ENCODE assay signal across 17 cellular contexts in genomic region chr10:108578258-108578657, GRCh38.
DNase-seq lines count a peak whose midpoint lies in the region; ATAC-seq, FAIRE-seq and TF ChIP-seq lines count a peak whose summit lies in the region.
"Had no signal": no experiment of that assay in that cellular context is flagged by ENCODE, and none has a peak within 500 bp of the region (broad histone marks: within the 10 kb centered on the region; RNA-seq: fewer than 3 reads in every experiment).

No MANE protein-coding gene starts in this region.

- POLR2A ChIA-PET in HepG2 (lab: Yijun Ruan, JAX) = no interaction called here

- H3K4me3 Mint-ChIP-seq in endodermal cell = peak overlapping the region; percentile 8
- H3K4me3 Mint-ChIP-seq: CD14-positive monocyte; CD8-positive, alpha-beta T cell had no signal

- no peaks in the 10 kb centered on the region for H3K9me3 ChIP-seq in liver (ENCODE audit: control insufficient read depth in 4 of 4, low read length in 3 of 4)
- H3K9me3 ChIP-seq in HepG2 (ENCODE audit: low read length) = peaks cover 47% of the 10 kb centered on the region
- peaks cover 4% of the 10 kb centered on the region for H3K9me3 ChIP-seq in endodermal cell (ENCODE audit: control insufficient read depth, low read length)
- H3K9me3 ChIP-seq in mesenchymal stem cell (ENCODE audit: control insufficient read depth, low read length) = no peaks in the 10 kb centered on the region
- no peaks in the 10 kb centered on the region for H3K9me3 ChIP-seq in right cardiac atrium (ENCODE audit: control insufficient read depth, low read length)

- H3K4me1 ChIP-seq in liver (ENCODE audit: control insufficient read depth in 4 of 4, insufficient read depth in 4 of 4, low read length in 3 of 4) = peaks cover 5 to 28% (median 18%) of the 10 kb centered on the region in 4 donors
- H3K4me1 ChIP-seq in HepG2 (ENCODE audit: insufficient read depth, low read length) = no peaks in the 10 kb centered on the region
- peaks cover 3% of the 10 kb centered on the region for H3K4me1 ChIP-seq in endodermal cell (ENCODE audit: control insufficient read depth, insufficient read depth, low read length)
- H3K4me1 ChIP-seq in mesenchymal stem cell (ENCODE audit: control insufficient read depth, insufficient read depth, low read depth, low read length) = no peaks in the 10 kb centered on the region
- no peaks in the 10 kb centered on the region for H3K4me1 ChIP-seq in right cardiac atrium (ENCODE audit: control insufficient read depth, insufficient read depth, low read length)

- H3K27me3 ChIP-seq in liver (ENCODE audit: control insufficient read depth in 4 of 4, insufficient read depth in 4 of 4, low read length in 3 of 4) = no peaks in the 10 kb centered on the region
- H3K27me3 ChIP-seq in HepG2 (ENCODE audit: control insufficient read depth in 1 of 2, insufficient read depth in 2 of 2, low read length in 2 of 2) = no peaks in the 10 kb centered on the region; a peak in 1 of 5 replicates
- no peaks in the 10 kb centered on the region for H3K27me3 ChIP-seq in endodermal cell (ENCODE audit: control insufficient read depth, insufficient read depth, low read length, poor library complexity, severe bottlenecking)
- H3K27me3 ChIP-seq in mesenchymal stem cell (ENCODE audit: control insufficient read depth in 1 of 2, insufficient read depth in 1 of 2, low read length in 2 of 2) = no peaks in the 10 kb centered on the region
- H3K27me3 ChIP-seq in right cardiac atrium (ENCODE audit: control insufficient read depth, insufficient read depth) = no peaks in the 10 kb centered on the region

- H3K27me3 Mint-ChIP-seq in endodermal cell (ENCODE audit: insufficient read depth) = peaks cover 2% of the 10 kb centered on the region

- DNase-seq in HepG2 (ENCODE audit: low spot score) = no peak
- no peak for DNase-seq in endodermal cell
- no peak for DNase-seq in mesenchymal stem cell
- DNase-seq in right cardiac atrium = no peak
- no peak for DNase-seq in SHP77 treated with DMSO at 0.1 percent for 48 hours (lab: John Stamatoyannopoulos, UW)
- DNase-seq: CD8-positive, alpha-beta T cell; COR-L47; DMS153; DND-41; GF-D8; IMR-90 had no signal

- H3K27ac ChIP-seq in liver (ENCODE audit: low read depth in 1 of 2, low read length in 2 of 2) (peak overlapping the region; percentile 64 to 67), HepG2 (ENCODE audit: extremely low read length, insufficient read depth, low read length) (no peak overlapping the region), endodermal cell (ENCODE audit: low read depth, low read length) (no peak overlapping the region), mesenchymal stem cell (ENCODE audit: low read length, poor library complexity, severe bottlenecking) (no peak overlapping the region), right cardiac atrium (ENCODE audit: low read length) (no peak overlapping the region)
- H3K27ac ChIP-seq: 22Rv1 had no signal

- H2BK15ac ChIP-seq in mesenchymal stem cell (ENCODE audit: low read depth, poor library complexity, severe bottlenecking) = no peak overlapping the region

- ATAC-seq in HepG2 (no peak), right cardiac atrium (no peak), GM21737 (IDR thresholded peaks at IDR 0.05; ENCODE audit: unreplicated experiment) (no peak)
- ATAC-seq: CD8-positive, alpha-beta T cell had no signal

- no peaks in the 10 kb centered on the region for H4K20me1 ChIP-seq in HepG2 (ENCODE audit: insufficient read depth, low read length)

- WGBS in liver = 74% methylated on average over 1 of the region's 1 CpG
- WGBS in HepG2 (ENCODE audit: low lambda C conversion rate) = 57% methylated on average over 1 of the region's 1 CpG
- 98 to 100% methylated on average over 1 of the region's 1 CpG for WGBS in endodermal cell (ENCODE audit: insufficient coverage in 1 of 2, insufficient read length in 1 of 2), 2 experiments
- WGBS in mesenchymal stem cell = 100% methylated on average over 1 of the region's 1 CpG
- 90% methylated on average over 1 of the region's 1 CpG for WGBS in right cardiac atrium

- H3K14ac ChIP-seq in mesenchymal stem cell (ENCODE audit: low read length in 2 of 2) = no peak overlapping the region

- intact Hi-C loops in HepG2 (cut with micrococcal nuclease; ENCODE audit: unreplicated experiment) (no loop called here), right cardiac atrium (cut with DNase I) (no loop called here)

- peak overlapping the region in 1 of 2 experiments; percentile 21 for H3K18ac ChIP-seq in mesenchymal stem cell (ENCODE audit: low read depth in 1 of 2, low read length in 2 of 2)

- no peak for TF ChIP-seq EP300 in HepG2 (IDR thresholded peaks at IDR 0.05; ENCODE audit: low read depth in 2 of 2, low read length in 2 of 2)
- TF ChIP-seq EP300 in HepG2 (CRISPR knock-in tag; IDR thresholded peaks at IDR 0.05; ENCODE audit: borderline replicate concordance) = no peak

- H3K4me2 ChIP-seq in HepG2 (ENCODE audit: low read depth, low read length) = no peak overlapping the region
- no peak overlapping the region for H3K4me2 ChIP-seq in mesenchymal stem cell (ENCODE audit: low read length, poor library complexity, severe bottlenecking)

- H3K9me3 Mint-ChIP-seq in endodermal cell = no peaks in the 10 kb centered on the region

- TF ChIP-seq CTCF in liver (IDR thresholded peaks at IDR 0.05; ENCODE audit: low read depth, low read length, missing input control) = no peak
- no peak for TF ChIP-seq CTCF in HepG2 (CRISPR knock-in tag; IDR thresholded peaks at IDR 0.05)
- TF ChIP-seq CTCF in endodermal cell (conservative IDR thresholded peaks at IDR 0.05) = no peak

- no peak overlapping the region for H4K91ac ChIP-seq in mesenchymal stem cell (ENCODE audit: low read length)

- no peak overlapping the region for H3K23ac ChIP-seq in mesenchymal stem cell (ENCODE audit: low read length in 2 of 2)

- peak overlapping the region; percentile 34 for H2BK120ac ChIP-seq in mesenchymal stem cell (ENCODE audit: low read depth, low read length)

- no peak for TF ChIP-seq RAD21 in liver (IDR thresholded peaks at IDR 0.05)
- TF ChIP-seq RAD21 in HepG2 (CRISPR knock-in tag; IDR thresholded peaks at IDR 0.05) = no peak

- no peak overlapping the region for H2AK5ac ChIP-seq in mesenchymal stem cell (ENCODE audit: low read length, severe bottlenecking)

- H3K36me3 Mint-ChIP-seq in endodermal cell (ENCODE audit: low read depth) = no peaks in the 10 kb centered on the region
- H3K36me3 Mint-ChIP-seq: CD14-positive monocyte; CD8-positive, alpha-beta T cell had no signal

- no TSS peak for BruUV-seq in HepG2 (replicated peaks; lab: Mats Ljungman, UMichigan)

- peaks cover 46% of the 10 kb centered on the region for H3K4me1 Mint-ChIP-seq in endodermal cell
- H3K4me1 Mint-ChIP-seq: CD14-positive monocyte had no signal

- no peak overlapping the region for H3K9ac ChIP-seq in liver (ENCODE audit: low read depth in 1 of 2, low read length in 2 of 2)
- no peak overlapping the region for H3K9ac ChIP-seq in HepG2 (ENCODE audit: insufficient read depth, low read depth, low read length)
- H3K9ac ChIP-seq in endodermal cell (ENCODE audit: extremely low read depth, low read length, poor library complexity, severe bottlenecking) = no peak overlapping the region
- peak overlapping the region; percentile 11 for H3K9ac ChIP-seq in mesenchymal stem cell (ENCODE audit: low read length)

- FAIRE-seq in HepG2 (lab: Jason Lieb, UNC) = no peak
- FAIRE-seq: D721Med, H54 had no signal

- H2AFZ ChIP-seq in HepG2 (ENCODE audit: low read length) (no peak overlapping the region), mesenchymal stem cell (ENCODE audit: low read depth, low read length) (no peak overlapping the region)

- no peak overlapping the region for H3K27ac Mint-ChIP-seq in endodermal cell
- H3K27ac Mint-ChIP-seq: CD8-positive, alpha-beta T cell had no signal

- H3K79me1 ChIP-seq in mesenchymal stem cell (replicated peaks; ENCODE audit: low read length, poor library complexity, severe bottlenecking) = no peaks in the 10 kb centered on the region

- CTCF ChIA-PET in HepG2 (lab: Yijun Ruan, JAX; ENCODE audit: low intra/inter-chr PET ratio, low total read pairs) = no interaction called here

- H3K79me2 ChIP-seq in HepG2 (ENCODE audit: insufficient read depth, low read length) = no peaks in the 10 kb centered on the region

- in situ Hi-C loops in HepG2 (cut with HindIII; ENCODE audit: extremely low pct_ligation_motif_present, low pct_unique_long_range_greater_than_20kb) = no loop called here

- no peak for TF ChIP-seq POLR2A in HepG2 (IDR thresholded peaks at IDR 0.05; ENCODE audit: insufficient read depth in 1 of 2, low read depth in 2 of 2, low read length in 2 of 2)

- H3K36me3 ChIP-seq in liver (ENCODE audit: control insufficient read depth in 4 of 4, insufficient read depth in 3 of 4, low read depth in 1 of 4, low read length in 3 of 4) = no peaks in the 10 kb centered on the region
- H3K36me3 ChIP-seq in HepG2 (replicated peaks in 1 of 2; ENCODE audit: control insufficient read depth in 1 of 2, insufficient read depth in 2 of 2, low read length in 2 of 2) = no peaks in the 10 kb centered on the region
- H3K36me3 ChIP-seq in endodermal cell (ENCODE audit: control insufficient read depth, insufficient read depth, low read length) = no peaks in the 10 kb centered on the region
- H3K36me3 ChIP-seq in mesenchymal stem cell (ENCODE audit: control insufficient read depth in 1 of 2, insufficient read depth in 2 of 2, low read depth in 1 of 2, low read length in 2 of 2) = no peaks in the 10 kb centered on the region

- no peak overlapping the region for H3K4ac ChIP-seq in mesenchymal stem cell (ENCODE audit: low read depth in 1 of 2, low read length in 2 of 2)

- H2BK12ac ChIP-seq in mesenchymal stem cell (ENCODE audit: low read length in 2 of 2) = no peak overlapping the region

- H3K4me3 ChIP-seq in liver (ENCODE audit: low read depth in 1 of 3, low read length in 3 of 3) = no peak overlapping the region
- H3K4me3 ChIP-seq in HepG2 (replicated peaks in 1 of 3; ENCODE audit: insufficient read depth in 1 of 3, low read depth in 2 of 3, low read length in 3 of 3) = no peak overlapping the region
- no peak overlapping the region for H3K4me3 ChIP-seq in endodermal cell (ENCODE audit: low read length)
- H3K4me3 ChIP-seq in mesenchymal stem cell (ENCODE audit: insufficient read depth in 1 of 2, low read depth in 1 of 2, low read length in 2 of 2) = no peak overlapping the region
- no peak overlapping the region for H3K4me3 ChIP-seq in right cardiac atrium (ENCODE audit: low read length)

- no peak overlapping the region for H2BK5ac ChIP-seq in mesenchymal stem cell (ENCODE audit: low read depth, low read length, poor library complexity, severe bottlenecking)

- no peak overlapping the region for H4K8ac ChIP-seq in mesenchymal stem cell (ENCODE audit: low read length)

TF ChIP-seq in liver, 16 proteins besides CTCF, POLR2A, EP300 and RAD21 (continues in another document):
- TF ChIP-seq MAX (IDR thresholded peaks at IDR 0.05) = no peak
- TF ChIP-seq JUND (IDR thresholded peaks at IDR 0.05) = peak; percentile 61 to 83

TF ChIP-seq in HepG2, 621 proteins besides CTCF, POLR2A, EP300 and RAD21 (continues in another document):
- TF ChIP-seq KDM2A (CRISPR knock-in tag; IDR thresholded peaks at IDR 0.05; ENCODE audit: borderline replicate concordance, low read depth) = no peak
- no peak for TF ChIP-seq ZNF451 (CRISPR knock-in tag; IDR thresholded peaks at IDR 0.05)
- TF ChIP-seq ZNF138 (CRISPR knock-in tag; IDR thresholded peaks at IDR 0.05; ENCODE audit: low read depth) = no peak
- TF ChIP-seq ZSCAN31 (CRISPR knock-in tag; IDR thresholded peaks at IDR 0.05; ENCODE audit: low read depth) = no peak
- TF ChIP-seq ZNF776 (CRISPR knock-in tag; IDR thresholded peaks at IDR 0.05) = no peak

Comparison
In these comparisons a context has a peak if more than half of its experiments do, and no peak if none do; other contexts are left out.
1. H3K27ac ChIP-seq: peak in liver (2 of 2); none in HepG2 (single experiment), endodermal cell (single experiment), mesenchymal stem cell (single experiment) and right cardiac atrium (single experiment).